Comparison of ENCODE assay signal across 13 cellular contexts in the genomic region with DNA sequence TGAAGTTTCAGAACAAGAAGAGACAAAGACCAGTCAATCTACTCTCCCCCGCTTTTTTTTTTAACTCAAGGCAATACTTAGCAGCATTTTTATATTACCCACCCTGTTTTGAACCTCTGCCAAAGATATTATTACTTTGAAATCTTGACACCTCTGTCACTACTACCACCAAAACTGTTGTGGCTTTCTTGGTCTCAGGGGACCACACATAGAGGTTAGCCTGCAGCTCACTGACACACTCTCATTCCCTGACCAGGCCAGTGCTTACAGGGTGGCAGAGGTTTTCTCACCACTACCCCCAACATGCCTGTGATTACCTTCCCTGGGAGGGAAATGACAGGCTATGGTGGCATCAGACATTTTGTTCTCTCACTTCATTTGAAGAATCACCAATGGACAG.
DNase-seq lines count a peak whose midpoint lies in the region; ATAC-seq and TF ChIP-seq lines count a peak whose summit lies in the region.
"Had no signal": no experiment of that assay in that cellular context is flagged by ENCODE, and none has a peak within 500 bp of the region (broad histone marks: within the 10 kb centered on the region; RNA-seq: fewer than 3 reads in every experiment).

No MANE protein-coding gene starts in this region.

- TF ChIP-seq CTCF in GM13977 (IDR thresholded peaks at IDR 0.05; ENCODE audit: extremely low read depth, insufficient read depth, missing control alignments): no peak
- TF ChIP-seq CTCF in SU-DHL-6 (IDR thresholded peaks at IDR 0.05; ENCODE audit: insufficient read depth, low read length, poor library complexity, severe bottlenecking): no peak
- TF ChIP-seq CTCF in breast epithelium (IDR thresholded peaks at IDR 0.05): no peak
- no peak for TF ChIP-seq CTCF in ascending aorta (IDR thresholded peaks at IDR 0.05)

- TF ChIP-seq POLR2A in breast epithelium (IDR thresholded peaks at IDR 0.05): no peak

- no peak overlapping the region for H3K27ac ChIP-seq in SU-DHL-6 (ENCODE audit: low read depth, low read length)
- H3K27ac ChIP-seq in breast epithelium: no peak overlapping the region
- no peak overlapping the region for H3K27ac ChIP-seq in ascending aorta
- H3K27ac ChIP-seq: SJCRH30 had no signal

- H4K20me1 ChIP-seq in SU-DHL-6 (ENCODE audit: low read depth, low read length): no peaks in the 10 kb centered on the region

- H3K9me2 ChIP-seq in SU-DHL-6 (replicated peaks; ENCODE audit: insufficient read depth, low read length): no peaks in the 10 kb centered on the region

- no peaks in the 10 kb centered on the region for H3K4me1 ChIP-seq in breast epithelium
- H3K4me1 ChIP-seq in ascending aorta: no peaks in the 10 kb centered on the region
- H3K4me1 ChIP-seq: SJCRH30 had no signal

- no peak overlapping the region for H2AFZ ChIP-seq in SU-DHL-6 (ENCODE audit: low read depth, low read length, severe bottlenecking)
- H2AFZ ChIP-seq: GM23338 had no signal

- peak overlapping the region; percentile 0 for H3K4me2 ChIP-seq in SU-DHL-6 (ENCODE audit: low read depth, low read length, poor library complexity, severe bottlenecking)
- H3K4me2 ChIP-seq: GM23338 had no signal

- intact Hi-C loops in breast epithelium (cut with DNase I; ENCODE audit: low total_unique reads): no loop called here
- intact Hi-C loops in ascending aorta (cut with DNase I): no loop called here

- peak; percentile 7 for DNase-seq in GM13977 (ENCODE audit: low spot score)
- DNase-seq in breast epithelium (ENCODE audit: low spot score in 2 of 2): no peak
- no peak for DNase-seq in stimulated activated CD4-positive, alpha-beta T cell treated with anti-CD3 and anti-CD28 coated beads, Interleukin-2, amount 100 ng/mL, for 48 hours
- no peak for DNase-seq in ascending aorta (ENCODE audit: low spot score in 2 of 2)
- DNase-seq: glutamatergic neuron, NCI-H1417, trophoblast cell had no signal

- no peaks in the 10 kb centered on the region for H3K79me2 ChIP-seq in SU-DHL-6 (ENCODE audit: insufficient read depth, low read length)

- no peaks in the 10 kb centered on the region for H3F3A ChIP-seq in SU-DHL-6 (ENCODE audit: insufficient read depth)

- in situ Hi-C loops in GM13977 (cut with MboI; ENCODE audit: low pct_unique_long_range_greater_than_20kb, low sequenced_read_pairs, unreplicated experiment): loop anchor here (25.0 kb wide), 1 partner anchor 261 kb away; no protein-coding TSS in a partner anchor

- H3K9ac ChIP-seq in SU-DHL-6 (ENCODE audit: low read length): no peak overlapping the region

- no peaks in the 10 kb centered on the region for H3K9me3 ChIP-seq in SU-DHL-6 (ENCODE audit: insufficient read depth, low read length)
- H3K9me3 ChIP-seq in breast epithelium: no peaks in the 10 kb centered on the region
- H3K9me3 ChIP-seq in ascending aorta: no peaks in the 10 kb centered on the region
- H3K9me3 ChIP-seq: SJCRH30 had no signal

- H3K36me3 ChIP-seq in SU-DHL-6 (ENCODE audit: low read length) (no peaks in the 10 kb centered on the region), breast epithelium (no peaks in the 10 kb centered on the region), ascending aorta (peaks cover 0 to 3% of the 10 kb centered on the region in 2 donors)

- H3K27me3 ChIP-seq in SU-DHL-6 (ENCODE audit: low read length): no peaks in the 10 kb centered on the region
- no peaks in the 10 kb centered on the region for H3K27me3 ChIP-seq in breast epithelium
- no peaks in the 10 kb centered on the region for H3K27me3 ChIP-seq in ascending aorta
- H3K27me3 ChIP-seq: SJCRH30 had no signal

- H3K4me3 ChIP-seq in SU-DHL-6 (ENCODE audit: insufficient read depth, low read length, poor library complexity, severe bottlenecking) (no peak overlapping the region), breast epithelium (no peak overlapping the region), ascending aorta (no peak overlapping the region)
- H3K4me3 ChIP-seq: GM23338, SJCRH30 had no signal

- peak; percentile 99 for ATAC-seq in GM19452 (IDR thresholded peaks at IDR 0.05; ENCODE audit: unreplicated experiment)
- peak; percentile 88 for ATAC-seq in HG02973 (IDR thresholded peaks at IDR 0.05; ENCODE audit: unreplicated experiment)
- ATAC-seq in esophagus mucosa: no peak
- ATAC-seq: GM23338 had no signal
